Comparison of ENCODE assay signal across 23 cellular contexts in genomic region chr22:21980547-21980946, GRCh38. TPM values are rescaled to one million over a fixed set of nuclear protein-coding genes. Genes with fewer than 3 reads are reported as not detected.
DNase-seq lines count a peak whose midpoint lies in the region; ATAC-seq, FAIRE-seq and TF ChIP-seq lines count a peak whose summit lies in the region.
"Had no signal": no experiment of that assay in that cellular context is flagged by ENCODE, and none has a peak within 500 bp of the region (broad histone marks: within the 10 kb centered on the region; RNA-seq: fewer than 3 reads in every experiment).

No MANE protein-coding gene starts in this region.

- peaks cover 5% of the 10 kb centered on the region for H3K27me3 ChIP-seq in H7 (ENCODE audit: control insufficient read depth, insufficient read depth, low read length)
- H3K27me3 ChIP-seq: foreskin keratinocyte, SJSA1, transverse colon had no signal

- CTCF ChIA-PET in activated CD4-positive, alpha-beta T cell treated with anti-CD3 and anti-CD28 coated beads for 36 hours (lab: Charles Lee), result interaction anchor here (3.5 kb wide), 1 partner anchor 9 kb away, joined by 28 read pairs; no protein-coding TSS in a partner anchor

- TF ChIP-seq CTCF in brain (conservative IDR thresholded peaks at IDR 0.05) (no peak), neural crest cell (conservative IDR thresholded peaks at IDR 0.05) (no peak)

- intact Hi-C loops in activated CD4-positive, alpha-beta T cell treated with anti-CD3 and anti-CD28 coated beads for 36 hours (cut with DNase I, micrococcal nuclease), result no loop called here

- no peak overlapping the region for H3K4me3 ChIP-seq in H7 (ENCODE audit: insufficient read depth, low read depth, low read length)
- H3K4me3 ChIP-seq: PC-9, prostate gland, SJSA1, transverse colon had no signal

- no peak for FAIRE-seq in RCC 7860 (lab: Jason Lieb, UNC)
- FAIRE-seq: GM18507 had no signal

- H3K27ac Mint-ChIP-seq in activated CD4-positive, alpha-beta T cell treated with anti-CD3 and anti-CD28 coated beads for 36 hours, result peak overlapping the region; percentile 19
- H3K27ac Mint-ChIP-seq in brain (peak overlapping the region in 3 of 5 experiments; percentile 17 to 96 (median 50)), neural crest cell (ENCODE audit: unreplicated experiment) (no peak overlapping the region)

- H3K27me3 Mint-ChIP-seq in activated CD4-positive, alpha-beta T cell treated with anti-CD3 and anti-CD28 coated beads for 36 hours, result no peaks in the 10 kb centered on the region
- peaks cover 7% of the 10 kb centered on the region for H3K27me3 Mint-ChIP-seq in brain
- no peaks in the 10 kb centered on the region for H3K27me3 Mint-ChIP-seq in neural crest cell (ENCODE audit: low read depth)

- H3K4me3 Mint-ChIP-seq in activated CD4-positive, alpha-beta T cell treated with anti-CD3 and anti-CD28 coated beads for 36 hours, result no peak overlapping the region
- H3K4me3 Mint-ChIP-seq in brain, result peak overlapping the region in 4 of 5 experiments; percentile 48 to 93 (median 90)
- H3K4me3 Mint-ChIP-seq in neural crest cell, result peak overlapping the region; percentile 92

- no peak for ATAC-seq in activated CD4-positive, alpha-beta T cell treated with anti-CD3 and anti-CD28 coated beads for 36 hours
- ATAC-seq in GM21447 (IDR thresholded peaks at IDR 0.05; ENCODE audit: unreplicated experiment), result no peak
- ATAC-seq: foreskin keratinocyte, left lobe of liver had no signal

- peaks cover 36% of the 10 kb centered on the region for H3K4me1 Mint-ChIP-seq in activated CD4-positive, alpha-beta T cell treated with anti-CD3 and anti-CD28 coated beads for 36 hours
- peaks cover 24% of the 10 kb centered on the region for H3K4me1 Mint-ChIP-seq in brain
- H3K4me1 Mint-ChIP-seq in neural crest cell, result peaks cover 21% of the 10 kb centered on the region

- no peaks in the 10 kb centered on the region for H3K9me3 Mint-ChIP-seq in activated CD4-positive, alpha-beta T cell treated with anti-CD3 and anti-CD28 coated beads for 36 hours (ENCODE audit: low read depth)
- H3K9me3 Mint-ChIP-seq in brain (no peaks in the 10 kb centered on the region), neural crest cell (no peaks in the 10 kb centered on the region)

- POLR2A ChIA-PET in activated CD4-positive, alpha-beta T cell treated with anti-CD3 and anti-CD28 coated beads for 36 hours (lab: Charles Lee), result no interaction called here

- no peak for DNase-seq in activated CD4-positive, alpha-beta T cell treated with anti-CD3 and anti-CD28 coated beads for 36 hours
- DNase-seq in activated CD4-positive, alpha-beta T cell treated with anti-CD3 and anti-CD28 coated beads for 48 hours, result no peak
- DNase-seq in H7 (peak; percentile 5), neural crest cell (ENCODE audit: low read depth, low spot score) (no peak), RCC 7860 (ENCODE audit: low spot score) (no peak), mucosa of gallbladder (ENCODE audit: low spot score) (no peak)
- DNase-seq: activated CD4-positive, alpha-beta T cell treated with anti-CD3 and anti-CD28 coated beads, Interleukin-2, amount 50 U/mL, for 1 hour; cortex of kidney; DMS79; foreskin keratinocyte; HCEC 1CT; NCI-H1092 treated with DMSO at 0.1 percent for 48 hours; NCI-H774; PC-9; stimulated activated CD4-positive, alpha-beta T cell treated with anti-CD3 and anti-CD28 coated beads, Interleukin-12 subunit alpha, Interleukin-12 subunit beta, amount 100 ng/mL, for 4 hours; stimulated activated naive CD4-positive, alpha-beta T cell; transverse colon had no signal

- peaks cover 7% of the 10 kb centered on the region for H3K36me3 Mint-ChIP-seq in activated CD4-positive, alpha-beta T cell treated with anti-CD3 and anti-CD28 coated beads for 36 hours (ENCODE audit: low read depth)
- peaks cover 5% of the 10 kb centered on the region for H3K36me3 Mint-ChIP-seq in brain
- no peaks in the 10 kb centered on the region for H3K36me3 Mint-ChIP-seq in neural crest cell (ENCODE audit: low read depth)

- H3K36me3 ChIP-seq in H7 (replicated peaks; ENCODE audit: control insufficient read depth, insufficient read depth, low read length), result peaks cover under 1% of the 10 kb centered on the region
- H3K36me3 ChIP-seq: prostate gland, transverse colon had no signal

RNA-seq across cellular contexts. Expression of gene TOP3B, which starts 2.0 kb away (rescaled TPM):
- total RNA-seq in activated CD4-positive, alpha-beta T cell treated with anti-CD3 and anti-CD28 coated beads for 36 hours, result 10 to 100 TPM; 27.3 to 33.8 TPM
- 53.8 and 76.2 TPM in 2 replicates for total RNA-seq in H7 (2014; rRNA removed; shearing (Covaris generic))
- 9.0 TPM for polyA plus RNA-seq in brain (ENCODE audit: insufficient read depth, low read depth, low replicate concordance)
- total RNA-seq in neural crest cell (77.0 and 77.5 TPM in 2 replicates), mucosa of gallbladder (33.1 TPM)

RNA-seq across cellular contexts. Expression of gene PPM1F, which starts 27.9 kb away (rescaled TPM):
- total RNA-seq in activated CD4-positive, alpha-beta T cell treated with anti-CD3 and anti-CD28 coated beads for 36 hours, result 10 to 100 TPM; 23.6 to 27.7 TPM
- total RNA-seq in H7 (2014; rRNA removed; shearing (Covaris generic)), result 19.7 and 34.8 TPM in 2 replicates
- 9.3 TPM for polyA plus RNA-seq in brain (ENCODE audit: insufficient read depth, low read depth, low replicate concordance)
- total RNA-seq in neural crest cell (44.1 and 49.8 TPM in 2 replicates), mucosa of gallbladder (23.2 TPM)
